ENCODE assay signal across 8 cellular contexts in genomic region chrX:39815621-39816020, GRCh38.
DNase-seq lines count a peak whose midpoint lies in the region; ATAC-seq and TF ChIP-seq lines count a peak whose summit lies in the region.

No MANE protein-coding gene starts in this region.

- H3K4me1 ChIP-seq in mucosa of descending colon (ENCODE audit: low read depth): no peaks in the 10 kb centered on the region

- no peaks in the 10 kb centered on the region for H3K36me3 ChIP-seq in mucosa of descending colon (ENCODE audit: low read depth)

- ATAC-seq in HG03439 (IDR thresholded peaks at IDR 0.05; ENCODE audit: unreplicated experiment) (peak; percentile 87), mucosa of descending colon (no peak)
- ATAC-seq in stimulated activated naive CD8-positive, alpha-beta T cell treated with anti-CD3 and anti-CD28 coated beads, Interleukin-15, amount 100 ng/mL, for 72 hours: peak; percentile 94

- H3K4me3 ChIP-seq in mucosa of descending colon: no peak overlapping the region

- peak; percentile 54 for DNase-seq in stimulated activated CD4-positive, alpha-beta T cell treated with anti-CD3 and anti-CD28 coated beads, Interleukin-1b, Interleukin-23, amount 100 ng/mL, for 48 hours
- DNase-seq in stimulated activated CD4-positive, alpha-beta T cell treated with anti-CD3 and anti-CD28 coated beads, Interleukin-12 subunit alpha, Interleukin-12 subunit beta, amount 100 ng/mL, for 4 hours: no peak
- peak in 1 of 2 donors; percentile 60 for DNase-seq in stimulated activated naive CD8-positive, alpha-beta T cell treated with anti-CD3 and anti-CD28 coated beads, Interleukin-15, amount 100 ng/mL, for 72 hours
- no peak for DNase-seq in pons (ENCODE audit: low spot score)
- DNase-seq in NCI-H345 treated with DMSO at 0.1 percent for 48 hours (lab: John Stamatoyannopoulos, UW; ENCODE audit: unreplicated experiment): no peak
- DNase-seq in mucosa of descending colon: no peak

- intact Hi-C loops in mucosa of descending colon (cut with DNase I, micrococcal nuclease): no loop called here

- peaks cover 22% of the 10 kb centered on the region for H3K4me1 Mint-ChIP-seq in T-helper 1 cell treated with Interleukin-12 subunit alpha and Interleukin-12 subunit beta and Interleukin-4 antibody, amounts not matched to agents 30 μg/mL and 1 μg/mL, for 36 hours (ENCODE audit: low read depth)
- peaks cover 39% of the 10 kb centered on the region for H3K4me1 Mint-ChIP-seq in stimulated activated naive CD8-positive, alpha-beta T cell treated with anti-CD3 and anti-CD28 coated beads, Interleukin-15, amount 100 ng/mL, for 72 hours

- no peaks in the 10 kb centered on the region for H3K27me3 Mint-ChIP-seq in T-helper 1 cell treated with Interleukin-12 subunit alpha and Interleukin-12 subunit beta and Interleukin-4 antibody, amounts not matched to agents 30 μg/mL and 1 μg/mL, for 36 hours (ENCODE audit: low read depth)
- H3K27me3 Mint-ChIP-seq in stimulated activated naive CD8-positive, alpha-beta T cell treated with anti-CD3 and anti-CD28 coated beads, Interleukin-15, amount 100 ng/mL, for 72 hours: peaks cover 14% of the 10 kb centered on the region

- no peaks in the 10 kb centered on the region for H3K9me3 Mint-ChIP-seq in T-helper 1 cell treated with Interleukin-12 subunit alpha and Interleukin-12 subunit beta and Interleukin-4 antibody, amounts not matched to agents 30 μg/mL and 1 μg/mL, for 36 hours
- no peaks in the 10 kb centered on the region for H3K9me3 Mint-ChIP-seq in stimulated activated naive CD8-positive, alpha-beta T cell treated with anti-CD3 and anti-CD28 coated beads, Interleukin-15, amount 100 ng/mL, for 72 hours

- no peak for TF ChIP-seq CTCF in mucosa of descending colon (IDR thresholded peaks at IDR 0.05)

- no peaks in the 10 kb centered on the region for H3K9me3 ChIP-seq in mucosa of descending colon

- no peaks in the 10 kb centered on the region for H3K36me3 Mint-ChIP-seq in T-helper 1 cell treated with Interleukin-12 subunit alpha and Interleukin-12 subunit beta and Interleukin-4 antibody, amounts not matched to agents 30 μg/mL and 1 μg/mL, for 36 hours (ENCODE audit: low read depth)

- H3K27ac Mint-ChIP-seq in T-helper 1 cell treated with Interleukin-12 subunit alpha and Interleukin-12 subunit beta and Interleukin-4 antibody, amounts not matched to agents 30 μg/mL and 1 μg/mL, for 36 hours: peak overlapping the region; percentile 52
- no peak overlapping the region for H3K27ac Mint-ChIP-seq in stimulated activated naive CD8-positive, alpha-beta T cell treated with anti-CD3 and anti-CD28 coated beads, Interleukin-15, amount 100 ng/mL, for 72 hours

- H3K4me3 Mint-ChIP-seq in T-helper 1 cell treated with Interleukin-12 subunit alpha and Interleukin-12 subunit beta and Interleukin-4 antibody, amounts not matched to agents 30 μg/mL and 1 μg/mL, for 36 hours: no peak overlapping the region
- H3K4me3 Mint-ChIP-seq in stimulated activated naive CD8-positive, alpha-beta T cell treated with anti-CD3 and anti-CD28 coated beads, Interleukin-15, amount 100 ng/mL, for 72 hours: peak overlapping the region; percentile 48 to 73
